In the genomic region with DNA sequence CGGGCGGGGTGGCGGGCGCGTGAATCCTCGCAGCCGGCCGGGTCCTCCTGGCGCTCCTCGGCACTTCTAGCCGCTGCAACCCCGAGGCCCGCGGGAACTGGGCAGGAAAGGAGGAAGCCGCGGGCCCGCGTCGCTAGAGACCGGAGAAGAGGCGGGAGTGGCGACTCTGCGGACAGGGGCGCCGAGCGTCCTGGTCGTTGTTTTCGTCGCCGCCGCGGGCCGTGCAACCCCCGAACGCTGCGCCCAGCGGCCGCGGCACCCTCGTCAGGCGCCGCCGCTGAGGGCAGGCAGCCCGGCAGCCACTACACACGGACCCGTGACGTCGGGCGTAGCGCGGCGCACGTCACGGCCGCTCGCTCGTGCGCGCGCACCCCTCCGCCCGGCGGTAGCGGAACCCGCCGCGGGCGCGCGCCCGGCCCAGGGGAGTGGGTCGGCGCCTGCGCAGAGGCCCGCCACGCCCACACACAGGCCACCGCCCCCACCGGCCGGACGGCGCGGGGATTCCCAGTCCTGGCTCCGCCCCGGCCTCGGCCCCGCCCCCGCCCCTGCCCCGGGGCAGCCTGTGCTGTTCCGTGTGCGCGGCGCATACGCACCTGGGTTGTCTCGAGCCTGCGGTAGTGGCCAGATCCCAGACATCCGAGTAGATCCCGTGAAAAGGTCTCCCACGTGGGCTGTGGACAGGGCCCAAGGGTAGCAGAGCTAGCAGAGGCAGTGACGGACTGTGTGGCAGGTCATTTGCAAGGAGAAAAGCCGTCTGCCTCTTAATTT, we compare ENCODE assay signal across 1 cellular context.
TF ChIP-seq lines count a peak whose summit lies in the region.

A gene with protein sequence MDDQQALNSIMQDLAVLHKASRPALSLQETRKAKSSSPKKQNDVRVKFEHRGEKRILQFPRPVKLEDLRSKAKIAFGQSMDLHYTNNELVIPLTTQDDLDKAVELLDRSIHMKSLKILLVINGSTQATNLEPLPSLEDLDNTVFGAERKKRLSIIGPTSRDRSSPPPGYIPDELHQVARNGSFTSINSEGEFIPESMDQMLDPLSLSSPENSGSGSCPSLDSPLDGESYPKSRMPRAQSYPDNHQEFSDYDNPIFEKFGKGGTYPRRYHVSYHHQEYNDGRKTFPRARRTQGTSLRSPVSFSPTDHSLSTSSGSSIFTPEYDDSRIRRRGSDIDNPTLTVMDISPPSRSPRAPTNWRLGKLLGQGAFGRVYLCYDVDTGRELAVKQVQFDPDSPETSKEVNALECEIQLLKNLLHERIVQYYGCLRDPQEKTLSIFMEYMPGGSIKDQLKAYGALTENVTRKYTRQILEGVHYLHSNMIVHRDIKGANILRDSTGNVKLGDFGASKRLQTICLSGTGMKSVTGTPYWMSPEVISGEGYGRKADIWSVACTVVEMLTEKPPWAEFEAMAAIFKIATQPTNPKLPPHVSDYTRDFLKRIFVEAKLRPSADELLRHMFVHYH (minus strand): TSS at position 321 of the 768 bp plus-strand sequence. CDS start 44,846 bp downstream, outside the sequence.

TF ChIP-seq in GM12878, 131 proteins besides CTCF, POLR2A, EP300 and RAD21 (continued from another document and continues in another):
- TF ChIP-seq, protein P1, sequence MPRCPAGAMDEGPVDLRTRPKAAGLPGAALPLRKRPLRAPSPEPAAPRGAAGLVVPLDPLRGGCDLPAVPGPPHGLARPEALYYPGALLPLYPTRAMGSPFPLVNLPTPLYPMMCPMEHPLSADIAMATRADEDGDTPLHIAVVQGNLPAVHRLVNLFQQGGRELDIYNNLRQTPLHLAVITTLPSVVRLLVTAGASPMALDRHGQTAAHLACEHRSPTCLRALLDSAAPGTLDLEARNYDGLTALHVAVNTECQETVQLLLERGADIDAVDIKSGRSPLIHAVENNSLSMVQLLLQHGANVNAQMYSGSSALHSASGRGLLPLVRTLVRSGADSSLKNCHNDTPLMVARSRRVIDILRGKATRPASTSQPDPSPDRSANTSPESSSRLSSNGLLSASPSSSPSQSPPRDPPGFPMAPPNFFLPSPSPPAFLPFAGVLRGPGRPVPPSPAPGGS (IDR thresholded peaks at IDR 0.05; ENCODE audit: borderline replicate concordance, insufficient read depth, low read depth, low read length, poor library complexity, severe bottlenecking): peak; percentile 41
- TF ChIP-seq, protein P2, sequence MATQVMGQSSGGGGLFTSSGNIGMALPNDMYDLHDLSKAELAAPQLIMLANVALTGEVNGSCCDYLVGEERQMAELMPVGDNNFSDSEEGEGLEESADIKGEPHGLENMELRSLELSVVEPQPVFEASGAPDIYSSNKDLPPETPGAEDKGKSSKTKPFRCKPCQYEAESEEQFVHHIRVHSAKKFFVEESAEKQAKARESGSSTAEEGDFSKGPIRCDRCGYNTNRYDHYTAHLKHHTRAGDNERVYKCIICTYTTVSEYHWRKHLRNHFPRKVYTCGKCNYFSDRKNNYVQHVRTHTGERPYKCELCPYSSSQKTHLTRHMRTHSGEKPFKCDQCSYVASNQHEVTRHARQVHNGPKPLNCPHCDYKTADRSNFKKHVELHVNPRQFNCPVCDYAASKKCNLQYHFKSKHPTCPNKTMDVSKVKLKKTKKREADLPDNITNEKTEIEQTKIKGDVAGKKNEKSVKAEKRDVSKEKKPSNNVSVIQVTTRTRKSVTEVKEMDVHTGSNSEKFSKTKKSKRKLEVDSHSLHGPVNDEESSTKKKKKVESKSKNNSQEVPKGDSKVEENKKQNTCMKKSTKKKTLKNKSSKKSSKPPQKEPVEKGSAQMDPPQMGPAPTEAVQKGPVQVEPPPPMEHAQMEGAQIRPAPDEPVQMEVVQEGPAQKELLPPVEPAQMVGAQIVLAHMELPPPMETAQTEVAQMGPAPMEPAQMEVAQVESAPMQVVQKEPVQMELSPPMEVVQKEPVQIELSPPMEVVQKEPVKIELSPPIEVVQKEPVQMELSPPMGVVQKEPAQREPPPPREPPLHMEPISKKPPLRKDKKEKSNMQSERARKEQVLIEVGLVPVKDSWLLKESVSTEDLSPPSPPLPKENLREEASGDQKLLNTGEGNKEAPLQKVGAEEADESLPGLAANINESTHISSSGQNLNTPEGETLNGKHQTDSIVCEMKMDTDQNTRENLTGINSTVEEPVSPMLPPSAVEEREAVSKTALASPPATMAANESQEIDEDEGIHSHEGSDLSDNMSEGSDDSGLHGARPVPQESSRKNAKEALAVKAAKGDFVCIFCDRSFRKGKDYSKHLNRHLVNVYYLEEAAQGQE (IDR thresholded peaks at IDR 0.05; ENCODE audit: low read depth, low read length): no peak
- TF ChIP-seq KLF5 (IDR thresholded peaks at IDR 0.05; ENCODE audit: partially characterized antibody) (peak; percentile 59), CBX5 (IDR thresholded peaks at IDR 0.05; ENCODE audit: low read depth) (0 out of 2 replicates have a peak, but pooled peaks have one; percentile 6), SUPT20H (IDR thresholded peaks at IDR 0.05; ENCODE audit: borderline replicate concordance, control insufficient read depth, low read depth, low read length) (no peak), MTA3 (IDR thresholded peaks at IDR 0.05; ENCODE audit: borderline replicate concordance, low read length) (no peak), TARDBP (IDR thresholded peaks at IDR 0.05; ENCODE audit: borderline replicate concordance) (0 out of 2 replicates have a peak, but pooled peaks have one; percentile 48), CHD4 (IDR thresholded peaks at IDR 0.05) (no peak), IKZF2 (IDR thresholded peaks at IDR 0.05) (no peak; a peak in 1 of 4 replicates), NFYA (IDR thresholded peaks at IDR 0.05; ENCODE audit: borderline replicate concordance, low read depth, low read length) (no peak), IRF4 (IDR thresholded peaks at IDR 0.05; ENCODE audit: low read depth, low read length) (no peak), ETV6 (conservative IDR thresholded peaks at IDR 0.05 in 1 of 2, IDR thresholded peaks at IDR 0.05 in 1 of 2; ENCODE audit: borderline replicate concordance in 1 of 2, low read depth in 1 of 2) (no peak)
- TF ChIP-seq, protein P3, sequence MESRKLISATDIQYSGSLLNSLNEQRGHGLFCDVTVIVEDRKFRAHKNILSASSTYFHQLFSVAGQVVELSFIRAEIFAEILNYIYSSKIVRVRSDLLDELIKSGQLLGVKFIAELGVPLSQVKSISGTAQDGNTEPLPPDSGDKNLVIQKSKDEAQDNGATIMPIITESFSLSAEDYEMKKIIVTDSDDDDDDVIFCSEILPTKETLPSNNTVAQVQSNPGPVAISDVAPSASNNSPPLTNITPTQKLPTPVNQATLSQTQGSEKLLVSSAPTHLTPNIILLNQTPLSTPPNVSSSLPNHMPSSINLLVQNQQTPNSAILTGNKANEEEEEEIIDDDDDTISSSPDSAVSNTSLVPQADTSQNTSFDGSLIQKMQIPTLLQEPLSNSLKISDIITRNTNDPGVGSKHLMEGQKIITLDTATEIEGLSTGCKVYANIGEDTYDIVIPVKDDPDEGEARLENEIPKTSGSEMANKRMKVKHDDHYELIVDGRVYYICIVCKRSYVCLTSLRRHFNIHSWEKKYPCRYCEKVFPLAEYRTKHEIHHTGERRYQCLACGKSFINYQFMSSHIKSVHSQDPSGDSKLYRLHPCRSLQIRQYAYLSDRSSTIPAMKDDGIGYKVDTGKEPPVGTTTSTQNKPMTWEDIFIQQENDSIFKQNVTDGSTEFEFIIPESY (IDR thresholded peaks at IDR 0.05): no peak
- TF ChIP-seq, protein P4, sequence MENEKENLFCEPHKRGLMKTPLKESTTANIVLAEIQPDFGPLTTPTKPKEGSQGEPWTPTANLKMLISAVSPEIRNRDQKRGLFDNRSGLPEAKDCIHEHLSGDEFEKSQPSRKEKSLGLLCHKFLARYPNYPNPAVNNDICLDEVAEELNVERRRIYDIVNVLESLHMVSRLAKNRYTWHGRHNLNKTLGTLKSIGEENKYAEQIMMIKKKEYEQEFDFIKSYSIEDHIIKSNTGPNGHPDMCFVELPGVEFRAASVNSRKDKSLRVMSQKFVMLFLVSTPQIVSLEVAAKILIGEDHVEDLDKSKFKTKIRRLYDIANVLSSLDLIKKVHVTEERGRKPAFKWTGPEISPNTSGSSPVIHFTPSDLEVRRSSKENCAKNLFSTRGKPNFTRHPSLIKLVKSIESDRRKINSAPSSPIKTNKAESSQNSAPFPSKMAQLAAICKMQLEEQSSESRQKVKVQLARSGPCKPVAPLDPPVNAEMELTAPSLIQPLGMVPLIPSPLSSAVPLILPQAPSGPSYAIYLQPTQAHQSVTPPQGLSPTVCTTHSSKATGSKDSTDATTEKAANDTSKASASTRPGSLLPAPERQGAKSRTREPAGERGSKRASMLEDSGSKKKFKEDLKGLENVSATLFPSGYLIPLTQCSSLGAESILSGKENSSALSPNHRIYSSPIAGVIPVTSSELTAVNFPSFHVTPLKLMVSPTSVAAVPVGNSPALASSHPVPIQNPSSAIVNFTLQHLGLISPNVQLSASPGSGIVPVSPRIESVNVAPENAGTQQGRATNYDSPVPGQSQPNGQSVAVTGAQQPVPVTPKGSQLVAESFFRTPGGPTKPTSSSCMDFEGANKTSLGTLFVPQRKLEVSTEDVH (IDR thresholded peaks at IDR 0.05; ENCODE audit: low read depth, partially characterized antibody): no peak
- TF ChIP-seq, protein P5, sequence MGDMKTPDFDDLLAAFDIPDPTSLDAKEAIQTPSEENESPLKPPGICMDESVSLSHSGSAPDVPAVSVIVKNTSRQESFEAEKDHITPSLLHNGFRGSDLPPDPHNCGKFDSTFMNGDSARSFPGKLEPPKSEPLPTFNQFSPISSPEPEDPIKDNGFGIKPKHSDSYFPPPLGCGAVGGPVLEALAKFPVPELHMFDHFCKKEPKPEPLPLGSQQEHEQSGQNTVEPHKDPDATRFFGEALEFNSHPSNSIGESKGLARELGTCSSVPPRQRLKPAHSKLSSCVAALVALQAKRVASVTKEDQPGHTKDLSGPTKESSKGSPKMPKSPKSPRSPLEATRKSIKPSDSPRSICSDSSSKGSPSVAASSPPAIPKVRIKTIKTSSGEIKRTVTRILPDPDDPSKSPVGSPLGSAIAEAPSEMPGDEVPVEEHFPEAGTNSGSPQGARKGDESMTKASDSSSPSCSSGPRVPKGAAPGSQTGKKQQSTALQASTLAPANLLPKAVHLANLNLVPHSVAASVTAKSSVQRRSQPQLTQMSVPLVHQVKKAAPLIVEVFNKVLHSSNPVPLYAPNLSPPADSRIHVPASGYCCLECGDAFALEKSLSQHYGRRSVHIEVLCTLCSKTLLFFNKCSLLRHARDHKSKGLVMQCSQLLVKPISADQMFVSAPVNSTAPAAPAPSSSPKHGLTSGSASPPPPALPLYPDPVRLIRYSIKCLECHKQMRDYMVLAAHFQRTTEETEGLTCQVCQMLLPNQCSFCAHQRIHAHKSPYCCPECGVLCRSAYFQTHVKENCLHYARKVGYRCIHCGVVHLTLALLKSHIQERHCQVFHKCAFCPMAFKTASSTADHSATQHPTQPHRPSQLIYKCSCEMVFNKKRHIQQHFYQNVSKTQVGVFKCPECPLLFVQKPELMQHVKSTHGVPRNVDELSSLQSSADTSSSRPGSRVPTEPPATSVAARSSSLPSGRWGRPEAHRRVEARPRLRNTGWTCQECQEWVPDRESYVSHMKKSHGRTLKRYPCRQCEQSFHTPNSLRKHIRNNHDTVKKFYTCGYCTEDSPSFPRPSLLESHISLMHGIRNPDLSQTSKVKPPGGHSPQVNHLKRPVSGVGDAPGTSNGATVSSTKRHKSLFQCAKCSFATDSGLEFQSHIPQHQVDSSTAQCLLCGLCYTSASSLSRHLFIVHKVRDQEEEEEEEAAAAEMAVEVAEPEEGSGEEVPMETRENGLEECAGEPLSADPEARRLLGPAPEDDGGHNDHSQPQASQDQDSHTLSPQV (IDR thresholded peaks at IDR 0.05): no peak
- TF ChIP-seq, protein P6, sequence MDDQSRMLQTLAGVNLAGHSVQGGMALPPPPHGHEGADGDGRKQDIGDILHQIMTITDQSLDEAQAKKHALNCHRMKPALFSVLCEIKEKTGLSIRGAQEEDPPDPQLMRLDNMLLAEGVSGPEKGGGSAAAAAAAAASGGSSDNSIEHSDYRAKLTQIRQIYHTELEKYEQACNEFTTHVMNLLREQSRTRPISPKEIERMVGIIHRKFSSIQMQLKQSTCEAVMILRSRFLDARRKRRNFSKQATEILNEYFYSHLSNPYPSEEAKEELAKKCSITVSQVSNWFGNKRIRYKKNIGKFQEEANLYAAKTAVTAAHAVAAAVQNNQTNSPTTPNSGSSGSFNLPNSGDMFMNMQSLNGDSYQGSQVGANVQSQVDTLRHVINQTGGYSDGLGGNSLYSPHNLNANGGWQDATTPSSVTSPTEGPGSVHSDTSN (IDR thresholded peaks at IDR 0.05; ENCODE audit: insufficient replicate concordance, low read depth, low read length): no peak
- TF ChIP-seq, protein P7, sequence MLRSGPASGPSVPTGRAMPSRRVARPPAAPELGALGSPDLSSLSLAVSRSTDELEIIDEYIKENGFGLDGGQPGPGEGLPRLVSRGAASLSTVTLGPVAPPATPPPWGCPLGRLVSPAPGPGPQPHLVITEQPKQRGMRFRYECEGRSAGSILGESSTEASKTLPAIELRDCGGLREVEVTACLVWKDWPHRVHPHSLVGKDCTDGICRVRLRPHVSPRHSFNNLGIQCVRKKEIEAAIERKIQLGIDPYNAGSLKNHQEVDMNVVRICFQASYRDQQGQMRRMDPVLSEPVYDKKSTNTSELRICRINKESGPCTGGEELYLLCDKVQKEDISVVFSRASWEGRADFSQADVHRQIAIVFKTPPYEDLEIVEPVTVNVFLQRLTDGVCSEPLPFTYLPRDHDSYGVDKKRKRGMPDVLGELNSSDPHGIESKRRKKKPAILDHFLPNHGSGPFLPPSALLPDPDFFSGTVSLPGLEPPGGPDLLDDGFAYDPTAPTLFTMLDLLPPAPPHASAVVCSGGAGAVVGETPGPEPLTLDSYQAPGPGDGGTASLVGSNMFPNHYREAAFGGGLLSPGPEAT (IDR thresholded peaks at IDR 0.05; ENCODE audit: low read depth): peak; percentile 26
- TF ChIP-seq, protein P8, sequence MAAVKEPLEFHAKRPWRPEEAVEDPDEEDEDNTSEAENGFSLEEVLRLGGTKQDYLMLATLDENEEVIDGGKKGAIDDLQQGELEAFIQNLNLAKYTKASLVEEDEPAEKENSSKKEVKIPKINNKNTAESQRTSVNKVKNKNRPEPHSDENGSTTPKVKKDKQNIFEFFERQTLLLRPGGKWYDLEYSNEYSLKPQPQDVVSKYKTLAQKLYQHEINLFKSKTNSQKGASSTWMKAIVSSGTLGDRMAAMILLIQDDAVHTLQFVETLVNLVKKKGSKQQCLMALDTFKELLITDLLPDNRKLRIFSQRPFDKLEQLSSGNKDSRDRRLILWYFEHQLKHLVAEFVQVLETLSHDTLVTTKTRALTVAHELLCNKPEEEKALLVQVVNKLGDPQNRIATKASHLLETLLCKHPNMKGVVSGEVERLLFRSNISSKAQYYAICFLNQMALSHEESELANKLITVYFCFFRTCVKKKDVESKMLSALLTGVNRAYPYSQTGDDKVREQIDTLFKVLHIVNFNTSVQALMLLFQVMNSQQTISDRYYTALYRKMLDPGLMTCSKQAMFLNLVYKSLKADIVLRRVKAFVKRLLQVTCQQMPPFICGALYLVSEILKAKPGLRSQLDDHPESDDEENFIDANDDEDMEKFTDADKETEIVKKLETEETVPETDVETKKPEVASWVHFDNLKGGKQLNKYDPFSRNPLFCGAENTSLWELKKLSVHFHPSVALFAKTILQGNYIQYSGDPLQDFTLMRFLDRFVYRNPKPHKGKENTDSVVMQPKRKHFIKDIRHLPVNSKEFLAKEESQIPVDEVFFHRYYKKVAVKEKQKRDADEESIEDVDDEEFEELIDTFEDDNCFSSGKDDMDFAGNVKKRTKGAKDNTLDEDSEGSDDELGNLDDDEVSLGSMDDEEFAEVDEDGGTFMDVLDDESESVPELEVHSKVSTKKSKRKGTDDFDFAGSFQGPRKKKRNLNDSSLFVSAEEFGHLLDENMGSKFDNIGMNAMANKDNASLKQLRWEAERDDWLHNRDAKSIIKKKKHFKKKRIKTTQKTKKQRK (IDR thresholded peaks at IDR 0.05; ENCODE audit: low read depth, low read length): no peak
